ENCODE assay signal across 9 cellular contexts in genomic region chr15:71295242-71296031, GRCh38.
DNase-seq lines count a peak whose midpoint lies in the region; ATAC-seq, FAIRE-seq and TF ChIP-seq lines count a peak whose summit lies in the region.
"Had no signal": no experiment of that assay in that cellular context is flagged by ENCODE, and none has a peak within 500 bp of the region (broad histone marks: within the 10 kb centered on the region; RNA-seq: fewer than 3 reads in every experiment).

No MANE protein-coding gene starts in this region.

- H3K4me1 ChIP-seq in Peyer's patch (peaks cover 0 to 21% (median 0%) of the 10 kb centered on the region in 4 donors), small intestine (ENCODE audit: control insufficient read depth in 2 of 2, insufficient read depth in 1 of 2, low read depth in 1 of 2, low read length in 1 of 2) (peaks cover 3 to 6% of the 10 kb centered on the region in 2 donors)

- H3K36me3 ChIP-seq in Peyer's patch, result no peaks in the 10 kb centered on the region
- no peaks in the 10 kb centered on the region for H3K36me3 ChIP-seq in small intestine (ENCODE audit: control insufficient read depth in 2 of 2, insufficient read depth in 2 of 2, low read length in 2 of 2)

- WGBS in small intestine, 3 donors, result 37 to 44% (median 40%) methylated on average over 4 of the region's 4 CpGs

- no peak overlapping the region for H3K4me3 ChIP-seq in GM12865 (ENCODE audit: low read depth, low read length)
- H3K4me3 ChIP-seq in Peyer's patch, result no peak overlapping the region
- H3K4me3 ChIP-seq in fibroblast of mammary gland (ENCODE audit: control insufficient read depth, low read depth, low read length), result no peak overlapping the region
- no peak overlapping the region for H3K4me3 ChIP-seq in small intestine (ENCODE audit: low read depth in 1 of 2, low read length in 2 of 2)
- H3K4me3 ChIP-seq: dorsolateral prefrontal cortex had no signal

- TF ChIP-seq CTCF in GM12865 (IDR thresholded peaks at IDR 0.05; ENCODE audit: insufficient read depth, low read depth, low read length, missing control alignments), result no peak
- TF ChIP-seq CTCF in Peyer's patch (IDR thresholded peaks at IDR 0.05), result no peak
- TF ChIP-seq CTCF in fibroblast of mammary gland (conservative IDR thresholded peaks at IDR 0.05; ENCODE audit: control insufficient read depth, insufficient read depth, low read depth, low read length), result no peak

- ATAC-seq in GM19328 (IDR thresholded peaks at IDR 0.05; ENCODE audit: unreplicated experiment) (no peak), HG03135 (IDR thresholded peaks at IDR 0.05; ENCODE audit: unreplicated experiment) (no peak)

- H3K27ac ChIP-seq in Peyer's patch (peak overlapping the region in 3 of 4 donors; percentile 32 to 75 (median 54)), small intestine (ENCODE audit: low read depth in 1 of 2, low read length in 1 of 2) (peak overlapping the region; percentile 15 to 32)

- H3K27me3 ChIP-seq in Peyer's patch (no peaks in the 10 kb centered on the region), small intestine (ENCODE audit: control insufficient read depth in 2 of 2, insufficient read depth in 2 of 2, low read length in 2 of 2) (no peaks in the 10 kb centered on the region)

- H3K9me3 ChIP-seq in Peyer's patch (no peaks in the 10 kb centered on the region), small intestine (ENCODE audit: control insufficient read depth, low read depth) (no peaks in the 10 kb centered on the region)

- TF ChIP-seq POLR2A in Peyer's patch (IDR thresholded peaks at IDR 0.05), result no peak

- no peak for FAIRE-seq in small intestine (lab: Jason Lieb, UNC)

- peak; percentile 16 for DNase-seq in GM12865 (ENCODE audit: low read depth)
- no peak for DNase-seq in Peyer's patch
- DNase-seq in fibroblast of mammary gland (ENCODE audit: low read depth), result peak; percentile 100
- no peak for DNase-seq in small intestine
- no peak for DNase-seq in stimulated activated naive CD4-positive, alpha-beta T cell treated with Interleukin-2 at 50 U/mL for 16 hours (lab: John Stamatoyannopoulos, UW)
- no peak for DNase-seq in posterior vena cava (ENCODE audit: low spot score)
- DNase-seq: dorsolateral prefrontal cortex had no signal

- intact Hi-C loops in posterior vena cava (cut with DNase I), result no loop called here

Comparison
In these comparisons a context has a peak if more than half of its experiments do, and no peak if none do; other contexts are left out.
1. DNase-seq: peak in GM12865 (single experiment) and fibroblast of mammary gland (single experiment); none in Peyer's patch (0 of 3), small intestine (single experiment), stimulated activated naive CD4-positive, alpha-beta T cell treated with Interleukin-2 at 50 U/mL for 16 hours (single experiment) and posterior vena cava (single experiment).